In the genomic region with DNA sequence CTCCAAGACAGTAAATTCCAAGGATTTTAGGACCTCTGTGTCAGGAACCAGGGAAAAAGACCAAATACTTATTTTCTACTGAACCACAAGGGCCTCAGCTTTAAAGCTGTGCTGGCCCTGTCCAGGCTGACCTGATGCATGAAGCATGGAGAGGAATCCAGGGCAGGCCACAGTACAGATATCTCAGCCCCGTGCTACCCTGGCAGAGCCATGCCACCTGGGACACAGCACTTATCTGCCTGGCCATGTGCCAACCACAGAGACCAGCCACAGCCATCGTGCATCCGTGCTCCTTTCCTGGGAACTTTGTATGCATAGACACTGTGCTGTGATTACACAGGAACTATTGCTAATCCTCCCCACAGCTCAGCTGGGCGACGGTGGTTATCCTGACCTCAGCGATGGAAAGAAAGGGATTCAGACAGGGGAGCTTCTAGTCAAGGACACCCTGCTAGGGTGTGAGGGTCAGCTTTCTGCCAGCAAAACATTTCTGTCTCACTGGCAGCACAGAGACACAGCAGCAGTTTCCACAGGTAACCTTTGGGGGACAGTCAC, we compare ENCODE assay signal across 11 cellular contexts.
A peak's percentile ranks its signal among the peaks of the same experiment; 100 is the strongest.
DNase-seq lines count a peak whose midpoint lies in the region; ATAC-seq and TF ChIP-seq lines count a peak whose summit lies in the region.
"Had no signal": no experiment of that assay in that cellular context is flagged by ENCODE, and none has a peak within 500 bp of the region (broad histone marks: within the 10 kb centered on the region; RNA-seq: fewer than 3 reads in every experiment).

No MANE protein-coding gene starts in this region.

- no peak for TF ChIP-seq POLR2A in gastroesophageal sphincter (IDR thresholded peaks at IDR 0.05)

- no peak for TF ChIP-seq CTCF in foreskin keratinocyte (conservative IDR thresholded peaks at IDR 0.05)
- TF ChIP-seq CTCF in gastroesophageal sphincter (IDR thresholded peaks at IDR 0.05): no peak

- H3K36me3 ChIP-seq in gastroesophageal sphincter: no peaks in the 10 kb centered on the region

- H3K9me3 ChIP-seq in gastroesophageal sphincter: no peaks in the 10 kb centered on the region

- H3K27ac ChIP-seq in foreskin keratinocyte (no peak overlapping the region), gastroesophageal sphincter (no peak overlapping the region)
- H3K27ac ChIP-seq: PC-9 had no signal

- 0 to 50% methylated on average over 1 to 3 of the region's 6 CpGs for WGBS in gastroesophageal sphincter (ENCODE audit: low coverage in 1 of 2), 2 donors

- H3K4me3 ChIP-seq in gastroesophageal sphincter: no peak overlapping the region
- H3K4me3 ChIP-seq: PC-9 had no signal

- no peaks in the 10 kb centered on the region for H3K4me1 ChIP-seq in foreskin keratinocyte
- peaks cover 0 to 12% (median 0%) of the 10 kb centered on the region in 3 donors for H3K4me1 ChIP-seq in gastroesophageal sphincter

- no peaks in the 10 kb centered on the region for H3K27me3 ChIP-seq in foreskin keratinocyte
- no peaks in the 10 kb centered on the region for H3K27me3 ChIP-seq in gastroesophageal sphincter

- TF ChIP-seq EP300 in gastroesophageal sphincter (IDR thresholded peaks at IDR 0.05): no peak

- DNase-seq in COR-L47 (lab: John Stamatoyannopoulos, UW) (peak; percentile 67), NCI-H1417 (lab: John Stamatoyannopoulos, UW) (peak; percentile 79 to 94 (median 81)), RPMI8226 (peak; percentile 67), left lobe of liver (ENCODE audit: low spot score) (no peak), NCI-H526 (lab: John Stamatoyannopoulos, UW) (no peak), foreskin keratinocyte (no peak)
- DNase-seq: activated CD4-positive, alpha-beta T cell treated with anti-CD3 and anti-CD28 coated beads for 4 hours; NCI-H1048; PC-9 had no signal

- ATAC-seq in left lobe of liver (peak; percentile 44), foreskin keratinocyte (no peak), gastroesophageal sphincter (no peak), GM21825 (IDR thresholded peaks at IDR 0.05; ENCODE audit: unreplicated experiment) (no peak)

Comparison
In these comparisons a context has a peak if more than half of its experiments do, and no peak if none do; other contexts are left out.
1. DNase-seq: peak in COR-L47 (single experiment), NCI-H1417 (3 of 3) and RPMI8226 (single experiment); none in left lobe of liver (single experiment), NCI-H526 (0 of 2) and foreskin keratinocyte (0 of 2).